In the genomic region with DNA sequence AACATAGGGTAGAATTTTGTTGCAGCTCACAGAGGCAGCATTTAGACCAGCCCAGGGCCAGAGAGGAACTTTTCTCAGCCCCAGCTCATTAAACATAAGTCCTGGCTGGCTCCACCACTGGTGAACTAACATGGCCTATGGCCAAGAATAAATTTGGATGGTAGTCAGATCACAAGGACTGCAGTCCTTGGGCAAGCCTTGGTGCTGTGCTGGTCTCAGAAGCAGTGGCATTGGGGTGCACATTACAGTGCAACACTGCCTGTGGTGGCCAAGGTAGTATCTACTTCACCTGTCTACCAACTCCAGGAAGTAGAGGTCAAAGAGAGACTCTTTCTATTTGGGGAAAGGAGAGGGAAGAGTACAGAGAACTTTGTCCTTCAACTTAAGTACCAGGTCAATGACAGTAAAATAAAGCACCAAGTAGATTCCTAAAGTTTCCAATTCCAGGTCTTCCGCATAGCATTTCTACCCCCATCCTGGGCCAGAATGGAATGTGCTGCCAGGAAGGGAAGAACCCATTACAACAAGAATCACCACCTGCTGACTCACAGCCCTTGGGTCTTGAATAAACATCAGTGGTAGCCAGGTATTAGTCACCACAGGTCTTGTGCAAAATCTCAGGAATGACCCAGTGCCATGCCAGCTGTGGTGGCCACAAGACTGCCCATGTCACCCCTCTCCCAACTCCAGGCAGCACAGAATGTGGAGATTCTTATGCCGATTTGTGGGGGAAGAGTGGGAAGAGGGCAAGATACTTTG, we compare ENCODE assay signal across 13 cellular contexts.
DNase-seq lines count a peak whose midpoint lies in the region; ATAC-seq and TF ChIP-seq lines count a peak whose summit lies in the region.
"Had no signal": no experiment of that assay in that cellular context is flagged by ENCODE, and none has a peak within 500 bp of the region (broad histone marks: within the 10 kb centered on the region; RNA-seq: fewer than 3 reads in every experiment).

No MANE protein-coding gene starts in this region.

- DNase-seq in ELR (ENCODE audit: low read depth) (peak; percentile 91), NCI-H460 (ENCODE audit: extremely low read depth, low read depth) (peak; percentile 26), epithelial cell of esophagus (ENCODE audit: low read depth) (peak; percentile 96), myocyte (ENCODE audit: low read depth) (peak; percentile 62), thyroid gland (no peak), superior temporal gyrus (ENCODE audit: extremely low spot score) (no peak)
- DNase-seq in CD8-positive, alpha-beta memory T cell: no peak
- DNase-seq: activated CD4-positive, alpha-beta T cell treated with anti-CD3 and anti-CD28 coated beads, Interleukin-2, amount 10 ng/mL, durations not matched to agents 7 days and 5 days; CD4-positive, CD25-positive, alpha-beta regulatory T cell; gastrocnemius medialis; NCI-H1436 treated with DMSO at 0.1 percent for 48 hours; NK-92 treated with Interleukin-12 subunit alpha and Interleukin-12 subunit beta, amount 100 ng/mL, for 24 hours had no signal

- 43 to 98% methylated on average over 2 of the region's 2 CpGs for WGBS in thyroid gland, 2 donors

- no peaks in the 10 kb centered on the region for H3K36me3 ChIP-seq in CD8-positive, alpha-beta memory T cell (ENCODE audit: insufficient read depth, low read length)
- no peaks in the 10 kb centered on the region for H3K36me3 ChIP-seq in thyroid gland
- H3K36me3 ChIP-seq: gastrocnemius medialis had no signal

- no peak overlapping the region for H3K27ac Mint-ChIP-seq in CD8-positive, alpha-beta memory T cell
- H3K27ac Mint-ChIP-seq: activated CD4-positive, alpha-beta T cell treated with anti-CD3 and anti-CD28 coated beads, Interleukin-2, amount 10 ng/mL, durations not matched to agents 7 days and 5 days; CD4-positive, CD25-positive, alpha-beta regulatory T cell had no signal

- intact Hi-C loops in thyroid gland (cut with DNase I): no loop called here

- H3K4me1 Mint-ChIP-seq in CD8-positive, alpha-beta memory T cell: no peaks in the 10 kb centered on the region
- H3K4me1 Mint-ChIP-seq: activated CD4-positive, alpha-beta T cell treated with anti-CD3 and anti-CD28 coated beads, Interleukin-2, amount 10 ng/mL, durations not matched to agents 7 days and 5 days; CD4-positive, CD25-positive, alpha-beta regulatory T cell had no signal

- POLR2A ChIA-PET in CD8-positive, alpha-beta memory T cell (lab: Charles Lee): no interaction called here

- H3K27me3 ChIP-seq in CD8-positive, alpha-beta memory T cell (ENCODE audit: insufficient read depth, low read length, poor library complexity, severe bottlenecking): no peaks in the 10 kb centered on the region
- no peaks in the 10 kb centered on the region for H3K27me3 ChIP-seq in thyroid gland
- H3K27me3 ChIP-seq: gastrocnemius medialis had no signal

- no peaks in the 10 kb centered on the region for H3K27me3 Mint-ChIP-seq in CD8-positive, alpha-beta memory T cell
- H3K27me3 Mint-ChIP-seq: activated CD4-positive, alpha-beta T cell treated with anti-CD3 and anti-CD28 coated beads, Interleukin-2, amount 10 ng/mL, durations not matched to agents 7 days and 5 days; CD4-positive, CD25-positive, alpha-beta regulatory T cell had no signal

- H3K4me1 ChIP-seq in CD8-positive, alpha-beta memory T cell (ENCODE audit: insufficient read depth, low read length): no peaks in the 10 kb centered on the region
- H3K4me1 ChIP-seq in thyroid gland: no peaks in the 10 kb centered on the region
- H3K4me1 ChIP-seq: gastrocnemius medialis had no signal

- no peak overlapping the region for H3K4me3 ChIP-seq in epithelial cell of esophagus (ENCODE audit: low read length)
- H3K4me3 ChIP-seq in CD8-positive, alpha-beta memory T cell (ENCODE audit: low read length): no peak overlapping the region
- H3K4me3 ChIP-seq in thyroid gland (replicated peaks in 1 of 3): no peak overlapping the region
- H3K4me3 ChIP-seq: gastrocnemius medialis had no signal

- ATAC-seq in activated CD4-positive, CD25-positive, alpha-beta regulatory T cell treated with anti-CD3 and anti-CD28 coated beads, Interleukin-2, amount 50 U/mL, for 24 hours: no peak
- ATAC-seq: gastrocnemius medialis had no signal

- H3K9me3 Mint-ChIP-seq in CD8-positive, alpha-beta memory T cell: peaks cover 7 to 14% (median 10%) of the 10 kb centered on the region in 5 donors

- H3K36me3 Mint-ChIP-seq in CD8-positive, alpha-beta memory T cell: no peaks in the 10 kb centered on the region
- H3K36me3 Mint-ChIP-seq: CD4-positive, CD25-positive, alpha-beta regulatory T cell had no signal

- no peaks in the 10 kb centered on the region for H3K9me3 ChIP-seq in CD8-positive, alpha-beta memory T cell (ENCODE audit: low read length)
- H3K9me3 ChIP-seq in thyroid gland: no peaks in the 10 kb centered on the region
- H3K9me3 ChIP-seq: gastrocnemius medialis had no signal

- CTCF ChIA-PET in CD8-positive, alpha-beta memory T cell (lab: Charles Lee): no interaction called here

- no peak for TF ChIP-seq POLR2A in thyroid gland (IDR thresholded peaks at IDR 0.05)

- TF ChIP-seq CTCF in epithelial cell of esophagus (IDR thresholded peaks at IDR 0.05; ENCODE audit: insufficient read depth, low read depth, low read length, missing control alignments): no peak
- no peak for TF ChIP-seq CTCF in thyroid gland (IDR thresholded peaks at IDR 0.05)

- H3K27ac ChIP-seq in CD8-positive, alpha-beta memory T cell (ENCODE audit: low read depth, low read length): no peak overlapping the region
- no peak overlapping the region for H3K27ac ChIP-seq in thyroid gland
- H3K27ac ChIP-seq: gastrocnemius medialis had no signal

- no peak overlapping the region for H3K4me3 Mint-ChIP-seq in CD8-positive, alpha-beta memory T cell
- H3K4me3 Mint-ChIP-seq: activated CD4-positive, alpha-beta T cell treated with anti-CD3 and anti-CD28 coated beads, Interleukin-2, amount 10 ng/mL, durations not matched to agents 7 days and 5 days; CD4-positive, CD25-positive, alpha-beta regulatory T cell had no signal

Comparison
In these comparisons a context has a peak if more than half of its experiments do, and no peak if none do; other contexts are left out.
1. DNase-seq: peak in ELR (single experiment), NCI-H460 (single experiment), epithelial cell of esophagus (single experiment) and myocyte (single experiment); none in CD8-positive, alpha-beta memory T cell (0 of 5), thyroid gland (0 of 2) and superior temporal gyrus (single experiment).